In the genomic region with DNA sequence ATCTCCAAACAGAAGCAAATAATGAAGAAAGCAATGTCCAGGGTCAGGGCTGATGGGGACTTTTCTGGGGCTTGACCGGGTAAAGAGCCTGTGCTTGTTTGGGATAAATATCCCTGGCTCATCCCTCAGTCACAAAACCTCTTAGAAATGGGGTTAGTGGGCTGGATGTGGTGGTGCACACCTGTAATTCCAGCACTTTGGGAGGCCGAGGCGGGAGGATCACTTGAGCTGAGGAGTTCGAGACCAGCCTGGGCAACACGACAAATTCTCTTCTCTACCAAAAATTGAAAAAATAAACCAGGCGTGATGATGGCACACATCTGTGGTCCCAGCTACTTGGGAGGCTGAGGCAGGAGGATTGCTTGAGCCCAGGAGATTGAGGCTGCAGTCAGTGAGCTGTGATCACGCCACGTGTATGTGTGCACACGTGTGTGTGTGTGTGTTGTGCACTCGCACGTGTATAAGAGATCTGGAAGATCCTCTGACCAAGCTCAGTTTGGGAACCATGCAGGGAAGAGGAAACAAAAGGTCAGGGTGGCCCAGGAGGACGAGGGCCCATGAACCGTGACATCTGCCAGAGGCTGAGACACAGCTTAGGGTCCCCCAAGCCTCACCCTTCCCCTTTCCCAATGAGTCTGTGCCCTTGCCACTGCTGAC, we compare ENCODE assay signal across 40 cellular contexts.
"Had no signal": no experiment of that assay in that cellular context is flagged by ENCODE, and none has a peak within 500 bp of the region (broad histone marks: within the 10 kb centered on the region; RNA-seq: fewer than 3 reads in every experiment).

No MANE protein-coding gene starts in this region.

- H3K4me1 Mint-ChIP-seq: activated naive CD4-positive, alpha-beta T cell treated with anti-CD3 and anti-CD28 coated beads, Interleukin-2, amount 10 ng/mL, durations not matched to agents 7 days and 5 days; activated naive CD4-positive, alpha-beta T cell treated with anti-CD3 and anti-CD28 coated beads, Interleukin-2, amount 50 U/mL, for 24 hours; activated naive CD8-positive, alpha-beta T cell treated with anti-CD3 and anti-CD28 coated beads for 36 hours; activated naive CD8-positive, alpha-beta T cell treated with anti-CD3 and anti-CD28 coated beads, Interleukin-2, amount 10 ng/mL, durations not matched to agents 7 days and 5 days; activated naive CD8-positive, alpha-beta T cell treated with anti-CD3 and anti-CD28 coated beads, Interleukin-2, amount 50 U/mL, for 24 hours; activated T-helper 17 cell treated with anti-CD3 and anti-CD28 coated beads, Interleukin-2, amount 50 U/mL, for 72 hours; brain; central memory CD8-positive, alpha-beta T cell had no signal

- H3K9me3 ChIP-seq: adrenal gland, ascending aorta, body of pancreas, breast epithelium had no signal

- H3K4me3 Mint-ChIP-seq: activated naive CD4-positive, alpha-beta T cell treated with anti-CD3 and anti-CD28 coated beads for 36 hours; activated naive CD4-positive, alpha-beta T cell treated with anti-CD3 and anti-CD28 coated beads, Interleukin-2, amount 10 ng/mL, durations not matched to agents 7 days and 5 days; activated naive CD4-positive, alpha-beta T cell treated with anti-CD3 and anti-CD28 coated beads, Interleukin-2, amount 50 U/mL, for 24 hours; activated naive CD8-positive, alpha-beta T cell; activated naive CD8-positive, alpha-beta T cell treated with anti-CD3 and anti-CD28 coated beads for 36 hours; activated naive CD8-positive, alpha-beta T cell treated with anti-CD3 and anti-CD28 coated beads, Interleukin-2, amount 10 ng/mL, durations not matched to agents 7 days and 5 days; activated naive CD8-positive, alpha-beta T cell treated with anti-CD3 and anti-CD28 coated beads, Interleukin-2, amount 50 U/mL, for 24 hours; activated T-cell treated with anti-CD3 and anti-CD28 coated beads, Interleukin-2, amount 50 U/mL, for 24 hours; activated T-cell treated with anti-CD3 and anti-CD28 coated beads, Interleukin-2, amount 50 U/mL, for 4 hours; activated T-cell treated with anti-CD3 and anti-CD28 coated beads, Interleukin-2, amount 50 U/mL, for 72 hours; activated T-helper 1 cell treated with anti-CD3 and anti-CD28 coated beads, Interleukin-12 subunit alpha, Interleukin-12 subunit beta, Interleukin-2, Interleukin-4 antibody, amounts not matched to agents 30 ng/mL and 10 ng/mL and 1 ng/mL, durations not matched to agents 14 hours and 24 hours and 36 hours; activated T-helper 17 cell treated with anti-CD3 and anti-CD28 coated beads, Interleukin-2, amount 50 U/mL, for 72 hours; brain; central memory CD8-positive, alpha-beta T cell had no signal

- H3K36me3 Mint-ChIP-seq: activated naive CD4-positive, alpha-beta T cell treated with anti-CD3 and anti-CD28 coated beads, Interleukin-2, amount 10 ng/mL, durations not matched to agents 7 days and 5 days; activated naive CD4-positive, alpha-beta T cell treated with anti-CD3 and anti-CD28 coated beads, Interleukin-2, amount 50 U/mL, for 24 hours; activated naive CD4-positive, alpha-beta T cell treated with anti-CD3 and anti-CD28 coated beads, Interleukin-2, amount 50 U/mL, for 72 hours; activated naive CD8-positive, alpha-beta T cell; activated naive CD8-positive, alpha-beta T cell treated with anti-CD3 and anti-CD28 coated beads for 36 hours; activated naive CD8-positive, alpha-beta T cell treated with anti-CD3 and anti-CD28 coated beads, Interleukin-2, amount 10 ng/mL, durations not matched to agents 7 days and 5 days; brain had no signal

- H3K36me3 ChIP-seq: adrenal gland, ascending aorta, brain microvascular endothelial cell, breast epithelium, cardiac muscle cell had no signal

- H3K9me3 Mint-ChIP-seq: activated naive CD4-positive, alpha-beta T cell treated with anti-CD3 and anti-CD28 coated beads, Interleukin-2, amount 50 U/mL, for 24 hours; activated naive CD8-positive, alpha-beta T cell treated with anti-CD3 and anti-CD28 coated beads for 36 hours; activated naive CD8-positive, alpha-beta T cell treated with anti-CD3 and anti-CD28 coated beads, Interleukin-2, amount 50 U/mL, for 24 hours; activated T-cell treated with anti-CD3 and anti-CD28 coated beads, Interleukin-2, amount 50 U/mL, for 24 hours; activated T-cell treated with anti-CD3 and anti-CD28 coated beads, Interleukin-2, amount 50 U/mL, for 4 hours; activated T-helper 2 cell treated with anti-CD3 and anti-CD28 coated beads, Interferon-gamma antibody, Interleukin-2, Interleukin-4, amounts not matched to agents 10 μg/mL and 5 μg/mL and 100 μg/mL, durations not matched to agents 14 hours and 24 hours and 36 hours had no signal

- FAIRE-seq: astrocyte, bronchial epithelial cell had no signal

- ATAC-seq: activated naive CD4-positive, alpha-beta T cell treated with anti-CD3 and anti-CD28 coated beads, Interleukin-2, amount 50 U/mL, for 72 hours; activated naive CD8-positive, alpha-beta T cell treated with anti-CD3 and anti-CD28 coated beads, Interleukin-2, amount 50 U/mL, for 24 hours; activated T-cell treated with anti-CD3 and anti-CD28 coated beads, Interleukin-2, amount 50 U/mL, for 4 hours; activated T-cell treated with anti-CD3 and anti-CD28 coated beads, Interleukin-2, amount 50 U/mL, for 72 hours; activated T-helper 17 cell treated with anti-CD3 and anti-CD28 coated beads, Interleukin-2, amount 50 U/mL, for 72 hours; body of pancreas had no signal

- H3K4me1 ChIP-seq: adrenal gland, ascending aorta, body of pancreas, breast epithelium had no signal

- H3K4me3 ChIP-seq: adrenal gland, ascending aorta, body of pancreas, breast epithelium, cardiac muscle cell had no signal

- DNase-seq: activated effector memory CD4-positive, alpha-beta T cell treated with anti-CD3 and anti-CD28 coated beads, Interleukin-2, amount 50 U/mL, for 16 hours; activated effector memory CD4-positive, alpha-beta T cell treated with Interleukin-2 at 50 U/mL for 16 hours; activated gamma-delta T cell; activated gamma-delta T cell treated with Interleukin-2 at 50 U/mL for 16 hours; activated naive CD4-positive, alpha-beta T cell; activated naive CD4-positive, alpha-beta T cell treated with anti-CD3 and anti-CD28 coated beads for 36 hours; activated naive CD4-positive, alpha-beta T cell treated with anti-CD3 and anti-CD28 coated beads, Interleukin-2, amount 10 ng/mL, durations not matched to agents 7 days and 5 days; activated naive CD4-positive, alpha-beta T cell treated with anti-CD3 and anti-CD28 coated beads, Interleukin-2, amount 50 U/mL, for 16 hours; activated naive CD4-positive, alpha-beta T cell treated with Interleukin-2 at 50 U/mL for 16 hours; activated naive CD8-positive, alpha-beta T cell treated with anti-CD3 and anti-CD28 coated beads for 36 hours; activated naive CD8-positive, alpha-beta T cell treated with anti-CD3 and anti-CD28 coated beads, Interleukin-2, amount 10 ng/mL, durations not matched to agents 7 days and 5 days; activated naive CD8-positive, alpha-beta T cell treated with anti-CD3 and anti-CD28 coated beads, Interleukin-2, amount 50 U/mL, for 24 hours; activated T-cell treated with anti-CD3 and anti-CD28 coated beads, Interleukin-2, amount 50 U/mL, for 1 hour; activated T-cell treated with anti-CD3 and anti-CD28 coated beads, Interleukin-2, amount 50 U/mL, for 24 hours; activated T-cell treated with anti-CD3 and anti-CD28 coated beads, Interleukin-2, amount 50 U/mL, for 4 hours; activated T-cell treated with anti-CD3 and anti-CD28 coated beads, Interleukin-2, amount 50 U/mL, for 48 hours; activated T-cell treated with anti-CD3 and anti-CD28 coated beads, Interleukin-2, amount 50 U/mL, for 72 hours; adrenal gland; amniotic stem cell; amygdala; anterior cingulate cortex; aorta; body of pancreas; brain microvascular endothelial cell; caudate nucleus; central memory CD4-positive, alpha-beta T cell; cerebellar nuclear complex had no signal

- H3K27me3 ChIP-seq: adrenal gland, ascending aorta, body of pancreas, brain microvascular endothelial cell, breast epithelium, cardiac muscle cell had no signal

- H3K27ac Mint-ChIP-seq: activated naive CD4-positive, alpha-beta T cell treated with anti-CD3 and anti-CD28 coated beads for 36 hours; activated naive CD4-positive, alpha-beta T cell treated with anti-CD3 and anti-CD28 coated beads, Interleukin-2, amount 10 ng/mL, durations not matched to agents 7 days and 5 days; activated naive CD4-positive, alpha-beta T cell treated with anti-CD3 and anti-CD28 coated beads, Interleukin-2, amount 50 U/mL, for 24 hours; activated naive CD4-positive, alpha-beta T cell treated with anti-CD3 and anti-CD28 coated beads, Interleukin-2, amount 50 U/mL, for 72 hours; activated naive CD8-positive, alpha-beta T cell; activated naive CD8-positive, alpha-beta T cell treated with anti-CD3 and anti-CD28 coated beads for 36 hours; activated naive CD8-positive, alpha-beta T cell treated with anti-CD3 and anti-CD28 coated beads, Interleukin-2, amount 10 ng/mL, durations not matched to agents 7 days and 5 days; activated naive CD8-positive, alpha-beta T cell treated with anti-CD3 and anti-CD28 coated beads, Interleukin-2, amount 50 U/mL, for 24 hours; activated T-cell treated with anti-CD3 and anti-CD28 coated beads, Interleukin-2, amount 50 U/mL, for 24 hours; activated T-cell treated with anti-CD3 and anti-CD28 coated beads, Interleukin-2, amount 50 U/mL, for 72 hours; activated T-helper 1 cell treated with anti-CD3 and anti-CD28 coated beads, Interleukin-12 subunit alpha, Interleukin-12 subunit beta, Interleukin-2, Interleukin-4 antibody, amounts not matched to agents 30 ng/mL and 10 ng/mL and 1 ng/mL, durations not matched to agents 14 hours and 24 hours and 36 hours; activated T-helper 17 cell treated with anti-CD3 and anti-CD28 coated beads, Interleukin-2, amount 50 U/mL, for 72 hours; activated T-helper 2 cell treated with anti-CD3 and anti-CD28 coated beads, Interferon-gamma antibody, Interleukin-2, Interleukin-4, amounts not matched to agents 10 μg/mL and 5 μg/mL and 100 μg/mL, durations not matched to agents 14 hours and 24 hours and 36 hours; brain had no signal

- H3K27ac ChIP-seq: adrenal gland, ascending aorta, body of pancreas, brain microvascular endothelial cell, breast epithelium, cardiac muscle cell had no signal

- H3K27me3 Mint-ChIP-seq: activated naive CD4-positive, alpha-beta T cell treated with anti-CD3 and anti-CD28 coated beads, Interleukin-2, amount 10 ng/mL, durations not matched to agents 7 days and 5 days; activated naive CD4-positive, alpha-beta T cell treated with anti-CD3 and anti-CD28 coated beads, Interleukin-2, amount 50 U/mL, for 24 hours; activated naive CD8-positive, alpha-beta T cell treated with anti-CD3 and anti-CD28 coated beads, Interleukin-2, amount 10 ng/mL, durations not matched to agents 7 days and 5 days; activated naive CD8-positive, alpha-beta T cell treated with anti-CD3 and anti-CD28 coated beads, Interleukin-2, amount 50 U/mL, for 24 hours; activated T-cell treated with anti-CD3 and anti-CD28 coated beads, Interleukin-2, amount 50 U/mL, for 24 hours; activated T-helper 17 cell treated with anti-CD3 and anti-CD28 coated beads, Interleukin-2, amount 50 U/mL, for 72 hours had no signal
